ENCODE assay signal across 18 cellular contexts in genomic region chr5:152994040-152994439, GRCh38.
DNase-seq lines count a peak whose midpoint lies in the region; ATAC-seq, FAIRE-seq and TF ChIP-seq lines count a peak whose summit lies in the region.
"Had no signal": no experiment of that assay in that cellular context is flagged by ENCODE, and none has a peak within 500 bp of the region (broad histone marks: within the 10 kb centered on the region; RNA-seq: fewer than 3 reads in every experiment).

No MANE protein-coding gene starts in this region.

- POLR2A ChIA-PET in MCF 10A (lab: Yijun Ruan, JAX), result interaction anchor here (0.7 to 1.3 kb wide), 2 partner anchors 9 to 12 kb away, joined by 3 read pairs; no protein-coding TSS in a partner anchor

- intact Hi-C loops in MCF 10A (cut with micrococcal nuclease), result no loop called here
- intact Hi-C loops in breast epithelium (cut with DNase I; ENCODE audit: low total_unique reads), result no loop called here

- no peak overlapping the region for H3K4me3 Mint-ChIP-seq in MCF 10A (ENCODE audit: unreplicated experiment)
- H3K4me3 Mint-ChIP-seq: CD8-positive, alpha-beta memory T cell had no signal

- TF ChIP-seq POLR2A in breast epithelium (IDR thresholded peaks at IDR 0.05), result no peak

- H3K79me2 ChIP-seq in keratinocyte (ENCODE audit: control insufficient read depth, insufficient read depth, low read length), result no peaks in the 10 kb centered on the region

- ATAC-seq in RWPE2 (ENCODE audit: low read depth) (peak; percentile 90), GM19351 (IDR thresholded peaks at IDR 0.05; ENCODE audit: unreplicated experiment) (no peak)
- ATAC-seq: HCT116 had no signal

- H3K4me3 ChIP-seq in breast epithelium, result no peak overlapping the region
- no peak overlapping the region for H3K4me3 ChIP-seq in RWPE2 (ENCODE audit: severe bottlenecking)
- no peak overlapping the region for H3K4me3 ChIP-seq in keratinocyte (ENCODE audit: control insufficient read depth in 2 of 3, extremely low read depth in 1 of 3, insufficient read depth in 2 of 3, low read depth in 1 of 3, low read length in 3 of 3)
- H3K4me3 ChIP-seq: BLaER1 treated with 17β-estradiol and CSF1 and Interleukin-3, amounts not matched to agents 10 nM and 100 nM had no signal

- H4K20me1 ChIP-seq in keratinocyte (ENCODE audit: control insufficient read depth, extremely low read depth, insufficient read depth, low read length), result no peaks in the 10 kb centered on the region
- H4K20me1 ChIP-seq: BLaER1 treated with 17β-estradiol and CSF1 and Interleukin-3, amounts not matched to agents 10 nM and 100 nM had no signal

- H3K27me3 Mint-ChIP-seq in MCF 10A (ENCODE audit: insufficient read depth, unreplicated experiment), result no peaks in the 10 kb centered on the region
- H3K27me3 Mint-ChIP-seq: CD8-positive, alpha-beta memory T cell had no signal

- H2AFZ ChIP-seq in keratinocyte (ENCODE audit: control insufficient read depth, low read length), result no peak overlapping the region

- peaks cover 18% of the 10 kb centered on the region for H3K4me1 Mint-ChIP-seq in MCF 10A (ENCODE audit: insufficient read depth, unreplicated experiment)
- H3K4me1 Mint-ChIP-seq: CD8-positive, alpha-beta memory T cell had no signal

- no peaks in the 10 kb centered on the region for H3K9me3 ChIP-seq in breast epithelium
- H3K9me3 ChIP-seq in RWPE2 (ENCODE audit: severe bottlenecking), result no peaks in the 10 kb centered on the region
- no peaks in the 10 kb centered on the region for H3K9me3 ChIP-seq in keratinocyte (ENCODE audit: control insufficient read depth, low read depth, low read length)
- H3K9me3 ChIP-seq: BLaER1 treated with 17β-estradiol and CSF1 and Interleukin-3, amounts not matched to agents 10 nM and 100 nM had no signal

- peak; percentile 21 for DNase-seq in MCF 10A (ENCODE audit: unreplicated experiment)
- no peak for DNase-seq in breast epithelium (ENCODE audit: low spot score in 2 of 2)
- DNase-seq in RWPE2 (ENCODE audit: low spot score), result no peak
- DNase-seq in keratinocyte (ENCODE audit: low read depth, low spot score), result peak; percentile 13
- DNase-seq in hepatic stellate cell (ENCODE audit: low spot score), result no peak
- DNase-seq in NCI-H1694 treated with DMSO at 0.1 percent for 48 hours (lab: John Stamatoyannopoulos, UW), result no peak
- DNase-seq: CD8-positive, alpha-beta memory T cell; DND-41; KBM-7; NCI-H446 treated with DMSO at 0.1 percent for 48 hours; NK-92 treated with Interleukin-12 subunit alpha and Interleukin-12 subunit beta, amount 100 ng/mL, for 24 hours; SIG-M5 had no signal

- H3K4me1 ChIP-seq in breast epithelium (no peaks in the 10 kb centered on the region), RWPE2 (ENCODE audit: insufficient read depth, poor library complexity, severe bottlenecking) (peaks cover 7% of the 10 kb centered on the region), keratinocyte (ENCODE audit: control insufficient read depth, extremely low read depth, insufficient read depth, low read length) (no peaks in the 10 kb centered on the region)
- H3K4me1 ChIP-seq: BLaER1 treated with 17β-estradiol and CSF1 and Interleukin-3, amounts not matched to agents 10 nM and 100 nM had no signal

- H3K27me3 ChIP-seq in breast epithelium, result no peaks in the 10 kb centered on the region
- H3K27me3 ChIP-seq in RWPE2 (ENCODE audit: insufficient read depth, poor library complexity, severe bottlenecking), result no peaks in the 10 kb centered on the region
- no peaks in the 10 kb centered on the region for H3K27me3 ChIP-seq in keratinocyte (ENCODE audit: control insufficient read depth, extremely low read depth, insufficient read depth, low read length)
- H3K27me3 ChIP-seq: BLaER1 treated with 17β-estradiol and CSF1 and Interleukin-3, amounts not matched to agents 10 nM and 100 nM had no signal

- no peak overlapping the region for H3K9ac ChIP-seq in keratinocyte (ENCODE audit: control insufficient read depth, extremely low read depth, insufficient read depth, low read length)
- H3K9ac ChIP-seq: BLaER1 treated with 17β-estradiol and CSF1 and Interleukin-3, amounts not matched to agents 10 nM and 100 nM had no signal

- CTCF ChIA-PET in MCF 10A (lab: Yijun Ruan, JAX), result interaction anchor here (0.5 to 1.3 kb wide), 3 partner anchors 154 to 1636 kb away, joined by 3 to 4 read pairs (median 3); no protein-coding TSS in a partner anchor

- no peak for FAIRE-seq in keratinocyte (lab: Jason Lieb, UNC)
- FAIRE-seq: A204.1, D721Med, G401.6 had no signal

- H3K36me3 ChIP-seq in breast epithelium (no peaks in the 10 kb centered on the region), RWPE2 (ENCODE audit: low read depth) (no peaks in the 10 kb centered on the region), keratinocyte (ENCODE audit: control insufficient read depth in 2 of 2, extremely low read depth in 1 of 2, insufficient read depth in 2 of 2, low read length in 2 of 2) (no peaks in the 10 kb centered on the region)
- H3K36me3 ChIP-seq: BLaER1 treated with 17β-estradiol and CSF1 and Interleukin-3, amounts not matched to agents 10 nM and 100 nM had no signal

- TF ChIP-seq CTCF in MCF 10A (IDR thresholded peaks at IDR 0.05; ENCODE audit: unreplicated experiment) (no peak), breast epithelium (IDR thresholded peaks at IDR 0.05) (no peak), RWPE2 (IDR thresholded peaks at IDR 0.05; ENCODE audit: poor library complexity, severe bottlenecking) (no peak), keratinocyte (optimal IDR thresholded peaks at IDR 0.05 in 1 of 3, IDR thresholded peaks at IDR 0.05 in 1 of 3, conservative IDR thresholded peaks at IDR 0.05 in 1 of 3; ENCODE audit: extremely low read depth in 1 of 3, insufficient read depth in 2 of 3, low read length in 3 of 3) (no peak)

- H3K9me1 ChIP-seq in keratinocyte (ENCODE audit: control insufficient read depth, extremely low read depth, insufficient read depth, low read length), result no peaks in the 10 kb centered on the region

- H3K27ac Mint-ChIP-seq in MCF 10A (ENCODE audit: low read depth, unreplicated experiment), result no peak overlapping the region
- H3K27ac Mint-ChIP-seq: CD8-positive, alpha-beta memory T cell had no signal

- dilution Hi-C loops in keratinocyte (cut with MboI; ENCODE audit: extremely low pct_ligation_motif_present, low sequenced_read_pairs), result no loop called here

- no peaks in the 10 kb centered on the region for H3K9me3 Mint-ChIP-seq in MCF 10A (ENCODE audit: unreplicated experiment)

- H3K27ac ChIP-seq in breast epithelium, result no peak overlapping the region
- no peak overlapping the region for H3K27ac ChIP-seq in RWPE2 (ENCODE audit: poor library complexity, severe bottlenecking)
- no peak overlapping the region for H3K27ac ChIP-seq in keratinocyte (ENCODE audit: control insufficient read depth, insufficient read depth, low read length)
- H3K27ac ChIP-seq: BLaER1 treated with 17β-estradiol and CSF1 and Interleukin-3, amounts not matched to agents 10 nM and 100 nM had no signal

- no peak overlapping the region for H3K4me2 ChIP-seq in keratinocyte (ENCODE audit: control insufficient read depth, extremely low read depth, insufficient read depth, low read depth, low read length)
- H3K4me2 ChIP-seq: BLaER1 treated with 17β-estradiol and CSF1 and Interleukin-3, amounts not matched to agents 10 nM and 100 nM had no signal

- no TSS peak for BruUV-seq in MCF 10A (replicated peaks; lab: Mats Ljungman, UMichigan)

- H3K36me3 Mint-ChIP-seq in MCF 10A (ENCODE audit: insufficient read depth, unreplicated experiment), result no peaks in the 10 kb centered on the region
- H3K36me3 Mint-ChIP-seq: CD8-positive, alpha-beta memory T cell had no signal

Comparison
In these comparisons a context has a peak if more than half of its experiments do, and no peak if none do; other contexts are left out.
1. DNase-seq: peak in MCF 10A (single experiment) and keratinocyte (single experiment); none in breast epithelium (0 of 2), RWPE2 (single experiment), hepatic stellate cell (single experiment) and NCI-H1694 treated with DMSO at 0.1 percent for 48 hours (single experiment).